Comparison of ENCODE assay signal across 11 cellular contexts in the genomic region with DNA sequence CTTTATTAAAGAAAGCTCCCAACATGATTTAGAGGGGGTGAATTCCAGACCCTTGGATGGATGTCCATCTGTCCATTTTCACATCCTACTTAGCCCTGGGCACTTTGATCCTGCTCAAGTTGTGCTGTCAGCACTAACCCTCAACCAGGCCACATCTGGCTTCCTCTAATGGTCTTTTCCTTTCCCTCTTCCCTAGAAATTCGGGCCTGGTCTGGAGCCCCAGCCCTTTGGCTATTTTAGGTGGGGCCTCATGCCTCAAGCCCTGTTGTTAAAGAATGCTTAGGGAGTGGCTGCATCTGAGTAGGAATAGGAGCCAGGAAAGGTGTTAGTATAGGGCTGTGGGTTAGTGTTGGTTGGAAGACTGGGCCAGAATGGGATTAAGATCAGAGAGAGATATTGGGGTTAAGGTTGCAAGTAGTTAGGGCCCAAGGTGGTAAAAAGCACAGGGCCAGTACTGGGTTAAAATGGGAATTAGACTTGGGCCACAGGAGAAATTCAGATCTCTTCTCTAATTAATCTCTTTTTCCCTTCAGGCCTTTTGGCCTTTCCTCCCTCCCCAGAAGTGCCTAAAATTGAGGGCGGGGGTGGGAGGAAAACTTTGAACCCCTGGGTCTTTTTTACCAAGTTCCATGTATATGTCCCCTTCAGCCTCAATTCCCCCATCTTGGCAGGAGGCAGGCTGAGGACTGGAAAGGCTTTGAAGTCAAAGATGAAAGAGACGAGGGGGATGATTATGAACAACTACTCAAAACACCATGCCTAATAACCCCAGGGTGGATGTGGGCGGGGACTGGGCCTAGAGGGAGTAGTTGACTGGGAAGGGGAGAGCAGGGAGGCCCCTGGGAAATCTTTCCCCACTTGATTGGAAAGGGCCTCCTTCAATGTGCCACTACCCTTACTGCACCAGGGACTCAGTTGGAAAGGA. TPM values are rescaled to one million over a fixed set of nuclear protein-coding genes. Genes with fewer than 3 reads are reported as not detected.
DNase-seq lines count a peak whose midpoint lies in the region; ATAC-seq and TF ChIP-seq lines count a peak whose summit lies in the region.
"Had no signal": no experiment of that assay in that cellular context is flagged by ENCODE, and none has a peak within 500 bp of the region (broad histone marks: within the 10 kb centered on the region; RNA-seq: fewer than 3 reads in every experiment).

No MANE protein-coding gene starts in this region.

- H3K27me3 Mint-ChIP-seq in activated naive CD4-positive, alpha-beta T cell treated with anti-CD3 and anti-CD28 coated beads for 36 hours (ENCODE audit: low read depth): no peaks in the 10 kb centered on the region
- H3K27me3 Mint-ChIP-seq in T-helper 17 cell: no peaks in the 10 kb centered on the region

- no peak for TF ChIP-seq CTCF in suprapubic skin (IDR thresholded peaks at IDR 0.05)
- no peak for TF ChIP-seq CTCF in stomach (IDR thresholded peaks at IDR 0.05)

- no peak overlapping the region for H3K27ac Mint-ChIP-seq in activated naive CD4-positive, alpha-beta T cell treated with anti-CD3 and anti-CD28 coated beads for 36 hours
- H3K27ac Mint-ChIP-seq in activated naive CD4-positive, alpha-beta T cell treated with anti-CD3 and anti-CD28 coated beads, Interleukin-2, amount 50 U/mL, for 72 hours: no peak overlapping the region
- peak overlapping the region; percentile 84 for H3K27ac Mint-ChIP-seq in T-helper 17 cell

- TF ChIP-seq EP300 in suprapubic skin (IDR thresholded peaks at IDR 0.05) (no peak), stomach (IDR thresholded peaks at IDR 0.05) (no peak)

- no peak for TF ChIP-seq POLR2A in suprapubic skin (IDR thresholded peaks at IDR 0.05)
- TF ChIP-seq POLR2A in stomach (IDR thresholded peaks at IDR 0.05): no peak

- H3K36me3 Mint-ChIP-seq in activated naive CD4-positive, alpha-beta T cell treated with anti-CD3 and anti-CD28 coated beads for 36 hours (ENCODE audit: low read depth): no peaks in the 10 kb centered on the region
- no peaks in the 10 kb centered on the region for H3K36me3 Mint-ChIP-seq in activated naive CD4-positive, alpha-beta T cell treated with anti-CD3 and anti-CD28 coated beads, Interleukin-2, amount 50 U/mL, for 72 hours
- no peaks in the 10 kb centered on the region for H3K36me3 Mint-ChIP-seq in T-helper 17 cell (ENCODE audit: low read depth)

- no peaks in the 10 kb centered on the region for H3K9me3 ChIP-seq in T-helper 17 cell (ENCODE audit: control insufficient read depth, low read length, poor library complexity, severe bottlenecking)
- no peaks in the 10 kb centered on the region for H3K9me3 ChIP-seq in suprapubic skin
- no peaks in the 10 kb centered on the region for H3K9me3 ChIP-seq in stomach
- H3K9me3 ChIP-seq: gastroesophageal sphincter had no signal

- H3K27me3 ChIP-seq in suprapubic skin (no peaks in the 10 kb centered on the region), stomach (no peaks in the 10 kb centered on the region)
- H3K27me3 ChIP-seq: gastroesophageal sphincter had no signal

- H3K4me3 ChIP-seq in suprapubic skin (peak overlapping the region; percentile 66), stomach (no peak overlapping the region)
- H3K4me3 ChIP-seq: gastroesophageal sphincter had no signal

- 52% methylated on average over 4 of the region's 4 CpGs for WGBS in suprapubic skin
- 67 to 80% (median 73%) methylated on average over 4 of the region's 4 CpGs for WGBS in stomach, 5 donors

- intact Hi-C loops in activated naive CD4-positive, alpha-beta T cell treated with anti-CD3 and anti-CD28 coated beads for 36 hours (cut with micrococcal nuclease): no loop called here
- intact Hi-C loops in left colon (cut with DNase I, micrococcal nuclease): no loop called here
- intact Hi-C loops in stomach (cut with DNase I; ENCODE audit: low total_unique reads): no loop called here

- no peak overlapping the region for H3K4me3 Mint-ChIP-seq in activated naive CD4-positive, alpha-beta T cell treated with anti-CD3 and anti-CD28 coated beads for 36 hours
- H3K4me3 Mint-ChIP-seq in T-helper 17 cell: no peak overlapping the region

- no peaks in the 10 kb centered on the region for H3K36me3 ChIP-seq in suprapubic skin
- H3K36me3 ChIP-seq in stomach: peaks cover 0 to 11% (median 0%) of the 10 kb centered on the region in 4 donors

- peak; percentile 32 for DNase-seq in activated naive CD4-positive, alpha-beta T cell treated with anti-CD3 and anti-CD28 coated beads for 36 hours
- DNase-seq in activated naive CD4-positive, alpha-beta T cell treated with anti-CD3 and anti-CD28 coated beads, Interleukin-2, amount 50 U/mL, for 72 hours (ENCODE audit: low spot score in 2 of 2): no peak
- DNase-seq in T-helper 17 cell (no peak), left colon (no peak), suprapubic skin (ENCODE audit: low spot score in 2 of 2) (no peak), stomach (no peak), substantia nigra (lab: John Stamatoyannopoulos, UW) (no peak)
- DNase-seq in activated CD4-positive, CD25-positive, alpha-beta regulatory T cell (lab: John Stamatoyannopoulos, UW): no peak
- DNase-seq: nucleus accumbens; stimulated activated CD8-positive, alpha-beta memory T cell treated with anti-CD3 and anti-CD28 coated beads, Interleukin-4, amount 100 ng/mL, for 48 hours had no signal

- no peak for ATAC-seq in activated naive CD4-positive, alpha-beta T cell treated with anti-CD3 and anti-CD28 coated beads, Interleukin-2, amount 50 U/mL, for 72 hours
- ATAC-seq in T-helper 17 cell (no peak), left colon (peak; percentile 3)
- ATAC-seq: gastroesophageal sphincter had no signal

- H3K4me1 ChIP-seq in suprapubic skin (peaks cover 88% of the 10 kb centered on the region), stomach (peaks cover 0 to 58% (median 28%) of the 10 kb centered on the region in 4 donors)

- peaks cover 15% of the 10 kb centered on the region for H3K4me1 Mint-ChIP-seq in activated naive CD4-positive, alpha-beta T cell treated with anti-CD3 and anti-CD28 coated beads for 36 hours (ENCODE audit: low read depth)
- H3K4me1 Mint-ChIP-seq in T-helper 17 cell: peaks cover 27% of the 10 kb centered on the region

- peak overlapping the region; percentile 84 for H3K27ac ChIP-seq in suprapubic skin
- H3K27ac ChIP-seq in stomach: peak overlapping the region in 1 of 5 donors; percentile 46
- no peak overlapping the region for H3K27ac ChIP-seq in substantia nigra (ENCODE audit: low read depth, low read length, poor library complexity, severe bottlenecking)

- H3K9me3 Mint-ChIP-seq in activated naive CD4-positive, alpha-beta T cell treated with anti-CD3 and anti-CD28 coated beads for 36 hours: no peaks in the 10 kb centered on the region
- no peaks in the 10 kb centered on the region for H3K9me3 Mint-ChIP-seq in activated naive CD4-positive, alpha-beta T cell treated with anti-CD3 and anti-CD28 coated beads, Interleukin-2, amount 50 U/mL, for 72 hours

- CTCF ChIA-PET in activated naive CD4-positive, alpha-beta T cell treated with anti-CD3 and anti-CD28 coated beads for 36 hours (lab: Charles Lee): interaction anchor here (0.5 to 4.9 kb wide), 6 partner anchors 9 to 124 kb away, joined by 4 to 45 read pairs (median 5); no protein-coding TSS in a partner anchor

RNA-seq across cellular contexts. Expression of a gene that starts 3.9 kb away (rescaled TPM):
- total RNA-seq in activated naive CD4-positive, alpha-beta T cell treated with anti-CD3 and anti-CD28 coated beads for 36 hours: 1 to 10 TPM in 1 of 2 experiments, under 1 TPM in 1; 0.93 to 1.1 TPM
- total RNA-seq in activated naive CD4-positive, alpha-beta T cell treated with anti-CD3 and anti-CD28 coated beads, Interleukin-2, amount 50 U/mL, for 72 hours: 1 to 10 TPM; 1.2 to 1.8 TPM
- total RNA-seq in T-helper 17 cell: 1 to 10 TPM; 3.4 to 5.7 TPM
- total RNA-seq in left colon: 1 to 10 TPM; 4.0 to 8.3 TPM
- total RNA-seq in suprapubic skin: 100 to 1,000 TPM in 3 of 4 donors, 10 to 100 TPM in 1; 99.5 to 134 (median 113) TPM
- total RNA-seq in stomach: 10 to 100 TPM in 1 of 5 donors, 1 to 10 TPM in 4; 1.2 to 35.7 (median 2.6) TPM
- 10 to 100 TPM; 16.9 to 35.1 (median 17.6) TPM for polyA plus RNA-seq in stomach

RNA-seq across cellular contexts. Expression of a gene that starts 24.2 kb away (rescaled TPM):
- total RNA-seq in activated naive CD4-positive, alpha-beta T cell treated with anti-CD3 and anti-CD28 coated beads for 36 hours: 1 to 10 TPM; 1.2 TPM
- total RNA-seq in activated naive CD4-positive, alpha-beta T cell treated with anti-CD3 and anti-CD28 coated beads, Interleukin-2, amount 50 U/mL, for 72 hours: 1 to 10 TPM; 2.0 to 4.1 TPM
- total RNA-seq in T-helper 17 cell (under 1 TPM; 0.57 to 0.99 TPM), left colon (under 1 TPM in 1 of 2 donors, not detected in 1; 0.50 TPM), suprapubic skin (1 to 10 TPM in 1 of 4 donors, under 1 TPM in 3; 0.38 to 1.7 (median 0.73) TPM), stomach (not detected)
- 1 to 10 TPM in 1 of 3 donors, under 1 TPM in 2; 0.46 to 1.4 (median 0.50) TPM for polyA plus RNA-seq in stomach

RNA-seq across cellular contexts. Expression of a gene that starts 30.6 kb away (rescaled TPM):
- total RNA-seq in activated naive CD4-positive, alpha-beta T cell treated with anti-CD3 and anti-CD28 coated beads for 36 hours: 10 to 100 TPM; 17.9 to 18.4 TPM
- total RNA-seq in activated naive CD4-positive, alpha-beta T cell treated with anti-CD3 and anti-CD28 coated beads, Interleukin-2, amount 50 U/mL, for 72 hours: 10 to 100 TPM; 29.4 to 53.5 TPM
- total RNA-seq in T-helper 17 cell (10 to 100 TPM; 61.6 to 71.4 TPM), left colon (10 to 100 TPM; 20.8 to 49.1 TPM), suprapubic skin (10 to 100 TPM; 16.3 to 36.4 (median 24.8) TPM), stomach (100 to 1,000 TPM in 2 of 5 donors, 10 to 100 TPM in 3; 53.7 to 182 (median 88.8) TPM)
- polyA plus RNA-seq in stomach: 100 to 1,000 TPM in 1 of 3 donors, 10 to 100 TPM in 2; 29.3 to 102 (median 33.2) TPM
